ENCODE assay signal across 8 cellular contexts in genomic region chr9:100099722-100100042, GRCh38. TPM values are rescaled to one million over a fixed set of nuclear protein-coding genes. Genes with fewer than 3 reads are reported as not detected.
A peak's percentile ranks its signal among the peaks of the same experiment; 100 is the strongest.
DNase-seq lines count a peak whose midpoint lies in the region; ATAC-seq and TF ChIP-seq lines count a peak whose summit lies in the region.

No MANE protein-coding gene starts in this region.

- H3K27ac ChIP-seq in ACC112 (ENCODE audit: low read depth, low read length), result peak overlapping the region; percentile 35
- H3K27ac ChIP-seq in MM.1S (ENCODE audit: low read length), result peak overlapping the region; percentile 38; the same call in 1 of the 2 replicates
- H3K27ac ChIP-seq in adrenal gland, result peak overlapping the region; percentile 54 to 97 (median 90)
- H3K27ac ChIP-seq in spleen, result peak overlapping the region; percentile 75 to 95 (median 92)

- H3K27me3 ChIP-seq in ACC112 (ENCODE audit: insufficient read depth, low read length), result no peaks in the 10 kb centered on the region
- no peaks in the 10 kb centered on the region for H3K27me3 ChIP-seq in MM.1S (replicated peaks; ENCODE audit: insufficient read depth, low read length)
- no peaks in the 10 kb centered on the region for H3K27me3 ChIP-seq in adrenal gland
- no peaks in the 10 kb centered on the region for H3K27me3 ChIP-seq in spleen (replicated peaks in 1 of 7)

- no peak for DNase-seq in MM.1S
- DNase-seq in adrenal gland, result peak in 5 of 7 donors; percentile 32 to 69 (median 37)
- no peak for DNase-seq in spleen
- DNase-seq in HPDE6-E6E7 (ENCODE audit: extremely low spot score), result no peak

- TF ChIP-seq POLR2A in adrenal gland (IDR thresholded peaks at IDR 0.05) (no peak), spleen (IDR thresholded peaks at IDR 0.05) (no peak)

- ATAC-seq in GM18498 (IDR thresholded peaks at IDR 0.05; ENCODE audit: unreplicated experiment), result peak; percentile 1
- no peak for ATAC-seq in GM18870 (IDR thresholded peaks at IDR 0.05; ENCODE audit: unreplicated experiment)

- H3K36me3 ChIP-seq in ACC112 (ENCODE audit: insufficient read depth, low read length), result peaks cover 9% of the 10 kb centered on the region
- no peaks in the 10 kb centered on the region for H3K36me3 ChIP-seq in MM.1S (replicated peaks; ENCODE audit: insufficient read depth, low read length)
- peaks cover 0 to 10% of the 10 kb centered on the region in 2 donors for H3K36me3 ChIP-seq in adrenal gland (replicated peaks in 1 of 2)
- peaks cover 0 to 32% (median 6%) of the 10 kb centered on the region in 6 donors for H3K36me3 ChIP-seq in spleen

- H3K9me3 ChIP-seq in MM.1S (replicated peaks; ENCODE audit: insufficient read depth, low read length) (no peaks in the 10 kb centered on the region), adrenal gland (replicated peaks in 1 of 3) (no peaks in the 10 kb centered on the region), iPS-18c (ENCODE audit: control insufficient read depth, insufficient read depth, low read length) (no peaks in the 10 kb centered on the region), spleen (no peaks in the 10 kb centered on the region)

- WGBS in adrenal gland, 4 donors, result 2 to 9% (median 5%) methylated on average over 9 to 10 of the region's 10 CpGs
- WGBS in spleen, 5 donors, result 7 to 27% (median 10%) methylated on average over 10 of the region's 10 CpGs

- peak overlapping the region; percentile 57 for H3K9ac ChIP-seq in MM.1S (ENCODE audit: low read length)

- peak overlapping the region; percentile 60 for H3K4me2 ChIP-seq in MM.1S (ENCODE audit: low read depth, low read length)

- intact Hi-C loops in adrenal gland (cut with DNase I) (no loop called here), spleen (cut with DNase I; ENCODE audit: low total_unique reads) (no loop called here)

- peaks cover 12% of the 10 kb centered on the region for H3K4me1 ChIP-seq in ACC112 (ENCODE audit: control insufficient read depth, insufficient read depth, low read length, unreplicated experiment)
- H3K4me1 ChIP-seq in MM.1S (ENCODE audit: low read length), result peaks cover 11% of the 10 kb centered on the region; the same call in 1 of the 2 replicates
- H3K4me1 ChIP-seq in adrenal gland (replicated peaks in 1 of 2), result peaks cover 12 to 29% of the 10 kb centered on the region in 2 donors
- peaks cover 26 to 51% (median 45%) of the 10 kb centered on the region in 6 donors for H3K4me1 ChIP-seq in spleen

- H4K20me1 ChIP-seq in MM.1S (ENCODE audit: insufficient read depth, low read length), result no peaks in the 10 kb centered on the region

- no peaks in the 10 kb centered on the region for H3F3A ChIP-seq in MM.1S (ENCODE audit: insufficient read depth, low read length)

- H3K79me2 ChIP-seq in ACC112 (ENCODE audit: control insufficient read depth, insufficient read depth, low read length, unreplicated experiment), result peaks cover 44% of the 10 kb centered on the region
- H3K79me2 ChIP-seq in MM.1S (ENCODE audit: low read length), result peaks cover 52% of the 10 kb centered on the region

- no peak for TF ChIP-seq CTCF in MM.1S (IDR thresholded peaks at IDR 0.05; ENCODE audit: low read length)
- no peak for TF ChIP-seq CTCF in adrenal gland (IDR thresholded peaks at IDR 0.05)
- TF ChIP-seq CTCF in spleen (IDR thresholded peaks at IDR 0.05 in 8 of 11, conservative IDR thresholded peaks at IDR 0.05 in 3 of 11), result no peak

- H3K4me3 ChIP-seq in ACC112 (ENCODE audit: low read depth, low read length) (peak overlapping the region; percentile 95), MM.1S (ENCODE audit: low read length) (peak overlapping the region; percentile 95), adrenal gland (peak overlapping the region in 3 of 4 donors; percentile 74 to 88 (median 81)), iPS-18c (ENCODE audit: insufficient read depth, low read depth, low read length) (peak overlapping the region; percentile 100; the same call in 1 of the 2 replicates), spleen (peak overlapping the region; percentile 83 to 98 (median 94))

- no peaks in the 10 kb centered on the region for H3K9me2 ChIP-seq in MM.1S (replicated peaks; ENCODE audit: insufficient read depth, low read length)

- H2AFZ ChIP-seq in ACC112 (ENCODE audit: low read length, unreplicated experiment) (peak overlapping the region; percentile 94), MM.1S (ENCODE audit: low read length) (peak overlapping the region; percentile 84)

RNA-seq across cellular contexts. Expression of gene INVS, which starts 0.6 kb away (rescaled TPM):
- total RNA-seq in adrenal gland (10 to 100 TPM; 16.5 to 47.7 (median 27.7) TPM), spleen (10 to 100 TPM; 18.2 to 49.5 (median 28.4) TPM)
- polyA plus RNA-seq in adrenal gland (10 to 100 TPM in 1 of 3 donors, 1 to 10 TPM in 2; 6.4 to 13.5 (median 7.7) TPM), spleen (1 to 10 TPM; 3.0 to 4.2 (median 3.7) TPM)

RNA-seq across cellular contexts. Expression of gene ERP44, which starts 0.9 kb away (rescaled TPM):
- 10 to 100 TPM; 12.9 to 27.4 (median 19.3) TPM for total RNA-seq in adrenal gland
- 10 to 100 TPM; 14.2 to 43.7 (median 23.8) TPM for polyA plus RNA-seq in adrenal gland
- 10 to 100 TPM; 16.5 to 21.4 (median 20.8) TPM for total RNA-seq in spleen
- polyA plus RNA-seq in spleen, result 10 to 100 TPM in 2 of 3 donors, 1 to 10 TPM in 1; 9.5 to 13.9 (median 10.1) TPM

Comparison
In these comparisons a context has a peak if more than half of its experiments do, and no peak if none do; other contexts are left out.
1. H3K27ac ChIP-seq: peak in every context shown above with its lines; median percentile 92 in spleen; 90 in adrenal gland; 38 in MM.1S; 35 in ACC112.
2. DNase-seq: peak in adrenal gland (5 of 7); none in MM.1S (single experiment), spleen (single experiment) and HPDE6-E6E7 (single experiment).
3. Peak in every context shown above with its lines, with median percentiles within 50 percentile points of each other: H3K4me3 ChIP-seq.